ENCODE assay signal across 10 cellular contexts in genomic region chr1:202131956-202132821, GRCh38. TPM values are rescaled to one million over a fixed set of nuclear protein-coding genes. Genes with fewer than 3 reads are reported as not detected.
A peak's percentile ranks its signal among the peaks of the same experiment; 100 is the strongest.
DNase-seq lines count a peak whose midpoint lies in the region; ATAC-seq and TF ChIP-seq lines count a peak whose summit lies in the region.
"Had no signal": no experiment of that assay in that cellular context is flagged by ENCODE, and none has a peak within 500 bp of the region (broad histone marks: within the 10 kb centered on the region; RNA-seq: fewer than 3 reads in every experiment).

No MANE protein-coding gene starts in this region.

- no peaks in the 10 kb centered on the region for H3K9me3 ChIP-seq in prostate gland

- no peaks in the 10 kb centered on the region for H3K9me3 Mint-ChIP-seq in Calu3 (ENCODE audit: low read depth, unreplicated experiment)
- peaks cover 0 to 4% (median 0%) of the 10 kb centered on the region in 5 experiments for H3K9me3 Mint-ChIP-seq in brain

- H3K4me3 ChIP-seq in prostate gland: no peak overlapping the region

- H3K4me3 Mint-ChIP-seq in Calu3 (ENCODE audit: low read depth, unreplicated experiment) (no peak overlapping the region), brain (no peak overlapping the region)

- H3K4me1 Mint-ChIP-seq in Calu3 (ENCODE audit: low read depth, unreplicated experiment): peaks cover 10% of the 10 kb centered on the region
- H3K4me1 Mint-ChIP-seq in brain: peaks cover 44% of the 10 kb centered on the region

- H3K27ac Mint-ChIP-seq in Calu3 (ENCODE audit: unreplicated experiment): no peak overlapping the region
- H3K27ac Mint-ChIP-seq in brain: peak overlapping the region; percentile 82 to 98 (median 96)

- H3K36me3 Mint-ChIP-seq in Calu3 (ENCODE audit: insufficient read depth, unreplicated experiment): peaks cover 43% of the 10 kb centered on the region
- peaks cover 16% of the 10 kb centered on the region for H3K36me3 Mint-ChIP-seq in brain

- no peak for TF ChIP-seq POLR2A in prostate gland (IDR thresholded peaks at IDR 0.05)

- no peaks in the 10 kb centered on the region for H3K27me3 ChIP-seq in prostate gland (replicated peaks; ENCODE audit: insufficient read depth)

- intact Hi-C loops in Calu3 (cut with micrococcal nuclease; ENCODE audit: unreplicated experiment): no loop called here
- intact Hi-C loops in prostate gland (cut with DNase I): loop anchor here (10.0 kb wide), 1 partner anchor 237 kb away; no protein-coding TSS in a partner anchor

- peak overlapping the region; percentile 78 to 83 for H3K27ac ChIP-seq in prostate gland
- H3K27ac ChIP-seq: KMS-11 had no signal

- H3K27me3 Mint-ChIP-seq in Calu3 (ENCODE audit: unreplicated experiment) (no peaks in the 10 kb centered on the region), brain (no peaks in the 10 kb centered on the region)

- DNase-seq in Calu3 (peak; percentile 20), hypothalamus (lab: John Stamatoyannopoulos, UW) (peak in 40 of 51 donors; percentile 14 to 84 (median 68)), prostate gland (ENCODE audit: low spot score) (peak; percentile 72), activated gamma-delta T cell (lab: John Stamatoyannopoulos, UW) (no peak)
- DNase-seq in activated T-cell treated with anti-CD3 and anti-CD28 coated beads, Interleukin-2, amount 50 U/mL, for 48 hours: no peak

- no peaks in the 10 kb centered on the region for H3K36me3 ChIP-seq in prostate gland

- no peak for ATAC-seq in GM19397 (IDR thresholded peaks at IDR 0.05; ENCODE audit: unreplicated experiment)
- no peak for ATAC-seq in HG03521 (IDR thresholded peaks at IDR 0.05; ENCODE audit: unreplicated experiment)

- BruUV-seq in Calu3 (replicated peaks; lab: Mats Ljungman, UMichigan): no TSS peak

- WGBS in prostate gland: 31% methylated on average over 12 of the region's 12 CpGs

- peaks cover 16% of the 10 kb centered on the region for H3K4me1 ChIP-seq in prostate gland (replicated peaks)

- CTCF ChIA-PET in Calu3 (lab: Charles Lee): interaction anchor here (0.7 to 1.0 kb wide), 2 partner anchors 63 to 109 kb away, joined by 3 to 4 read pairs; no protein-coding TSS in a partner anchor

- TF ChIP-seq CTCF in Calu3 (IDR thresholded peaks at IDR 0.05; ENCODE audit: unreplicated experiment) (no peak), brain (conservative IDR thresholded peaks at IDR 0.05) (no peak), prostate gland (IDR thresholded peaks at IDR 0.05) (no peak)

RNA-seq across cellular contexts. Expression of gene GPR37L1, which starts 9.5 kb away (rescaled TPM):
- 0.12 and 0.22 TPM in 2 replicates for total RNA-seq in Calu3 (2022)
- 32.7 TPM for polyA plus RNA-seq in brain (ENCODE audit: insufficient read depth, low read depth, low replicate concordance)
- under 1 TPM; 0.09 to 0.28 TPM for total RNA-seq in prostate gland
- total RNA-seq: astrocyte had no signal

RNA-seq across cellular contexts. Expression of gene ARL8A, which starts 12.3 kb away (rescaled TPM):
- 64.1 and 66.9 TPM in 2 replicates for total RNA-seq in Calu3 (2022)
- polyA plus RNA-seq in brain (ENCODE audit: insufficient read depth, low read depth, low replicate concordance): 131 TPM
- total RNA-seq in prostate gland: 100 to 1,000 TPM in 1 of 2 donors, 10 to 100 TPM in 1; 39.9 to 102 TPM

RNA-seq across cellular contexts. Expression of gene PTPN7, which starts 28.2 kb away (rescaled TPM):
- total RNA-seq in Calu3 (2022): not detected in 2 replicates
- 0.29 TPM for polyA plus RNA-seq in brain (ENCODE audit: insufficient read depth, low read depth, low replicate concordance)
- total RNA-seq in prostate gland: 10 to 100 TPM in 1 of 2 donors, under 1 TPM in 1; 0.73 to 61.8 TPM

Comparison
In these comparisons a context has a peak if more than half of its experiments do, and no peak if none do; other contexts are left out.
1. DNase-seq: peak in Calu3 (single experiment), hypothalamus (40 of 51) and prostate gland (single experiment); none in activated T-cell treated with anti-CD3 and anti-CD28 coated beads, Interleukin-2, amount 50 U/mL, for 48 hours (0 of 2) and activated gamma-delta T cell (single experiment).